In genomic region chr15:85316244-85316934, GRCh38 we compare ENCODE assay signal across 8 cellular contexts.
DNase-seq lines count a peak whose midpoint lies in the region; ATAC-seq, FAIRE-seq and TF ChIP-seq lines count a peak whose summit lies in the region.
"Had no signal": no experiment of that assay in that cellular context is flagged by ENCODE, and none has a peak within 500 bp of the region (broad histone marks: within the 10 kb centered on the region; RNA-seq: fewer than 3 reads in every experiment).

No MANE protein-coding gene starts in this region.

- ATAC-seq in esophagus mucosa: no peak
- no peak for ATAC-seq in GM19463 (IDR thresholded peaks at IDR 0.05; ENCODE audit: unreplicated experiment)

- no peaks in the 10 kb centered on the region for H3K9me3 ChIP-seq in ovary

- peak; percentile 3 for TF ChIP-seq CTCF in brain microvascular endothelial cell (IDR thresholded peaks at IDR 0.05; ENCODE audit: low read depth, low read length, missing control alignments)
- TF ChIP-seq CTCF in ovary (IDR thresholded peaks at IDR 0.05): no peak

- in situ Hi-C loops in brain microvascular endothelial cell (cut with HindIII; ENCODE audit: low pct_ligation_motif_present, low sequenced_read_pairs): no loop called here

- FAIRE-seq in RCC 7860 (lab: Jason Lieb, UNC): no peak

- TF ChIP-seq EP300 in ovary (IDR thresholded peaks at IDR 0.05): no peak

- no peaks in the 10 kb centered on the region for H3K27me3 ChIP-seq in brain microvascular endothelial cell (replicated peaks)
- H3K27me3 ChIP-seq in ovary: no peaks in the 10 kb centered on the region

- H3K27ac ChIP-seq in brain microvascular endothelial cell: peak overlapping the region; percentile 27
- H3K27ac ChIP-seq in ovary: no peak overlapping the region

- peaks cover 4% of the 10 kb centered on the region for H3K4me1 ChIP-seq in ovary (ENCODE audit: insufficient read depth)

- peak; percentile 47 for DNase-seq in GM04503 (ENCODE audit: low read depth)
- DNase-seq in RCC 7860 (ENCODE audit: low spot score): peak; percentile 7
- peak; percentile 35 for DNase-seq in brain microvascular endothelial cell
- DNase-seq in retina: peak; percentile 71
- no peak for DNase-seq in ovary
- DNase-seq: mammary epithelial cell had no signal

- H3K36me3 ChIP-seq in brain microvascular endothelial cell (replicated peaks) (no peaks in the 10 kb centered on the region), ovary (no peaks in the 10 kb centered on the region)

- no peak for TF ChIP-seq POLR2A in ovary (IDR thresholded peaks at IDR 0.05)

- intact Hi-C loops in ovary (cut with DNase I): no loop called here

- H3K4me3 ChIP-seq in brain microvascular endothelial cell (ENCODE audit: low read depth, low read length) (no peak overlapping the region), ovary (no peak overlapping the region)

- 68 to 85% (median 80%) methylated on average over 8 of the region's 8 CpGs for WGBS in ovary, 3 donors

Comparison
In these comparisons a context has a peak if more than half of its experiments do, and no peak if none do; other contexts are left out.
1. DNase-seq: peak in GM04503 (single experiment), RCC 7860 (single experiment), brain microvascular endothelial cell (single experiment) and retina (single experiment); none in ovary (0 of 5).